Comparison of ENCODE assay signal across 8 cellular contexts in the genomic region with DNA sequence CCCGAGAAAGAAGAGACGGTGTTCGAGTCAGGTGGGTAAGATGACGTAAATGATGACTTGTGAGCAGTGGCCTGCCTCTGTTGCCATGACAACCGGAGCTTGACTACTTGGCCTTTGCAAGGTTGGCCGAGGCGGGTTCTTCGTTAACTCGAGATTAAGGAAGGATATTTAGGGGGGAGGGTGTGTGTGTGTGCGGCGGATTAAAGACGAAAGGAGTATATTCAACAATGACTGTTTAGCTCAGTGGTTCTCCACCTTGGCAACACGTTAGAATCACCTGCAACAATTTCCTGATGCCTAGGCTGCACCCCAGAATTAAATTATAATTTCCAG.
DNase-seq lines count a peak whose midpoint lies in the region; ATAC-seq and TF ChIP-seq lines count a peak whose summit lies in the region.

No MANE protein-coding gene starts in this region.

- DNase-seq in SKM-1 treated with dmso at 0.1 percent for 144 hours (lab: John Stamatoyannopoulos, UW; ENCODE audit: unreplicated experiment) (peak; percentile 11), SKM-1 (lab: John Stamatoyannopoulos, UW; ENCODE audit: unreplicated experiment) (no peak), OCI-M1 (lab: John Stamatoyannopoulos, UW) (peak; percentile 76), fibroblast of the conjunctiva (ENCODE audit: low read depth) (peak; percentile 79)
- DNase-seq in activated T-helper 9 cell treated with anti-CD3 and anti-CD28 coated beads, Interleukin-2, amount 50 U/mL, for 16 hours (ENCODE audit: low read depth) = peak; percentile 59
- DNase-seq in stimulated activated naive CD4-positive, alpha-beta T cell treated with Interleukin-2 at 50 U/mL for 16 hours (lab: John Stamatoyannopoulos, UW) = peak; percentile 70

- peaks cover 11% of the 10 kb centered on the region for H3K4me1 Mint-ChIP-seq in nephron

- peak overlapping the region; percentile 95 to 97 (median 97) for H3K27ac Mint-ChIP-seq in nephron

- ATAC-seq in HG03558 (IDR thresholded peaks at IDR 0.05; ENCODE audit: extremely low read depth, unreplicated experiment) = peak; percentile 23

- peak overlapping the region; percentile 94 to 95 (median 95) for H3K4me3 Mint-ChIP-seq in nephron

- no peaks in the 10 kb centered on the region for H3K27me3 Mint-ChIP-seq in nephron (ENCODE audit: low read depth)

- peaks cover 3% of the 10 kb centered on the region for H3K36me3 Mint-ChIP-seq in nephron (ENCODE audit: low read depth)

- TF ChIP-seq CTCF in nephron (IDR thresholded peaks at IDR 0.05; ENCODE audit: unreplicated experiment in 3 of 3) = no peak

- H3K9me3 Mint-ChIP-seq in nephron = no peaks in the 10 kb centered on the region
